ENCODE assay signal across 1 cellular context in genomic region chr2:111171337-111171930, GRCh38.
TF ChIP-seq lines count a peak whose summit lies in the region.

No MANE protein-coding gene starts in this region.

TF ChIP-seq in A549, 52 proteins besides CTCF, POLR2A, EP300 and RAD21 (continued from another document):
- TF ChIP-seq NPAS2 (CRISPR knock-in tag; IDR thresholded peaks at IDR 0.05; ENCODE audit: borderline replicate concordance), result no peak
- TF ChIP-seq MAFK (IDR thresholded peaks at IDR 0.05; ENCODE audit: partially characterized antibody), result no peak
- TF ChIP-seq BHLHE40 (IDR thresholded peaks at IDR 0.05; ENCODE audit: low read depth, low read length), result no peak
- no peak for TF ChIP-seq HOXB5 (CRISPR knock-in tag; IDR thresholded peaks at IDR 0.05)
- TF ChIP-seq RCOR1 (IDR thresholded peaks at IDR 0.05; ENCODE audit: low read depth, low read length), result no peak
